26 cellular contexts compared by ENCODE assay signal in genomic region chr7:39924122-39924521, GRCh38. TPM values are rescaled to one million over a fixed set of nuclear protein-coding genes. Genes with fewer than 3 reads are reported as not detected.
A peak's percentile ranks its signal among the peaks of the same experiment; 100 is the strongest.
DNase-seq lines count a peak whose midpoint lies in the region; ATAC-seq, FAIRE-seq and TF ChIP-seq lines count a peak whose summit lies in the region.
"Had no signal": no experiment of that assay in that cellular context is flagged by ENCODE, and none has a peak within 500 bp of the region (broad histone marks: within the 10 kb centered on the region; RNA-seq: fewer than 3 reads in every experiment).

No MANE protein-coding gene starts in this region.

- no peak overlapping the region for H4K91ac ChIP-seq in H1 (replicated peaks; ENCODE audit: insufficient read length, low read length)

- H3K9ac ChIP-seq in DND-41 (ENCODE audit: low read depth, low read length) (no peak overlapping the region), H1 (replicated peaks in 1 of 4; ENCODE audit: extremely low read depth in 1 of 4, low read depth in 3 of 4, low read length in 3 of 4) (no peak overlapping the region), mesendoderm (ENCODE audit: low read length) (no peak overlapping the region)

- CTCF ChIA-PET in PC-9 (lab: Charles Lee) (no interaction called here), H1 (lab: Charles Lee; ENCODE audit: partially characterized antibody) (interaction anchor here (0.6 to 1.3 kb wide), 6 partner anchors 28 to 729 kb away, joined by 3 to 5 read pairs (median 3); no protein-coding TSS in a partner anchor)
- CTCF ChIA-PET in activated CD8-positive, alpha-beta memory T cell treated with anti-CD3 and anti-CD28 coated beads, Interleukin-2, amount 10 ng/mL, durations not matched to agents 7 days and 5 days (lab: Charles Lee): interaction anchor here (1.5 kb wide), 1 partner anchor 24 kb away, joined by 6 read pairs; no protein-coding TSS in a partner anchor

- H3F3A ChIP-seq in PC-9 (ENCODE audit: insufficient read depth, low read depth): no peaks in the 10 kb centered on the region

- peak; percentile 39 for FAIRE-seq in H1 (lab: Jason Lieb, UNC)
- FAIRE-seq: D721Med, HepG2 had no signal

- H2AFZ ChIP-seq in DND-41 (ENCODE audit: low read depth, low read length) (no peak overlapping the region), PC-9 (0 out of 2 replicates have a peak overlapping the region, but pooled peaks have one; percentile 2), H1 (ENCODE audit: low read length) (peak overlapping the region; percentile 12; the same call in 1 of the 2 replicates)

- H3K14ac ChIP-seq in H1 (ENCODE audit: insufficient read length): no peak overlapping the region

- TF ChIP-seq RAD21 in H1 (IDR thresholded peaks at IDR 0.05 in 1 of 2, conservative IDR thresholded peaks at IDR 0.05 in 1 of 2; ENCODE audit: low read depth in 2 of 2, low read length in 2 of 2): peak in 1 of 2 experiments; percentile 22; a peak in 2 of 4 replicates

- H3K79me1 ChIP-seq in H1 (ENCODE audit: low read depth, low read length): no peaks in the 10 kb centered on the region
- no peaks in the 10 kb centered on the region for H3K79me1 ChIP-seq in mesendoderm (ENCODE audit: low read length)

- no peak for TF ChIP-seq EP300 in H1 (IDR thresholded peaks at IDR 0.05; ENCODE audit: borderline replicate concordance in 1 of 2, low read depth in 2 of 2, low read length in 2 of 2)

- no peaks in the 10 kb centered on the region for H3K23me2 ChIP-seq in H1 (ENCODE audit: low read depth, low read length)

- H2AK5ac ChIP-seq in H1 (ENCODE audit: low read depth, low read length) (no peak overlapping the region), mesendoderm (ENCODE audit: low read length) (no peak overlapping the region)

- H4K5ac ChIP-seq in H1 (ENCODE audit: insufficient read length, low read depth, low read length) (peak overlapping the region; percentile 22), mesendoderm (ENCODE audit: low read length) (no peak overlapping the region)

- H3K56ac ChIP-seq in H1 (replicated peaks; ENCODE audit: insufficient read length, low read depth, low read length) (no peak overlapping the region), mesendoderm (ENCODE audit: low read length) (no peak overlapping the region)

- H2BK12ac ChIP-seq in H1 (ENCODE audit: low read depth, low read length): no peak overlapping the region

- H2BK120ac ChIP-seq in H1 (replicated peaks; ENCODE audit: low read depth, low read length) (no peak overlapping the region), mesendoderm (ENCODE audit: low read depth, low read length) (no peak overlapping the region)

- H3K4ac ChIP-seq in H1 (replicated peaks; ENCODE audit: insufficient read length, low read depth, low read length): no peak overlapping the region
- no peak overlapping the region for H3K4ac ChIP-seq in mesendoderm (ENCODE audit: low read depth, low read length)

- H3K4me1 Mint-ChIP-seq in activated CD8-positive, alpha-beta memory T cell treated with anti-CD3 and anti-CD28 coated beads, Interleukin-2, amount 10 ng/mL, durations not matched to agents 7 days and 5 days: no peaks in the 10 kb centered on the region
- H3K4me1 Mint-ChIP-seq: CD4-positive, CD25-positive, alpha-beta regulatory T cell had no signal

- TF ChIP-seq CTCF in DND-41 (IDR thresholded peaks at IDR 0.05; ENCODE audit: borderline replicate concordance, extremely low read depth, low read length, poor library complexity, severe bottlenecking): peak; percentile 5
- no peak for TF ChIP-seq CTCF in PC-9 (conservative IDR thresholded peaks at IDR 0.05)
- TF ChIP-seq CTCF in H1 (IDR thresholded peaks at IDR 0.05; ENCODE audit: control extremely low read depth in 1 of 3, insufficient read depth in 1 of 3, low read depth in 1 of 3, low read length in 3 of 3): peak in 1 of 3 experiments; percentile 12; a peak in 1 of 4 replicates

- H3K4me1 ChIP-seq in DND-41 (ENCODE audit: insufficient read depth, low read length): no peaks in the 10 kb centered on the region
- no peaks in the 10 kb centered on the region for H3K4me1 ChIP-seq in PC-9 (replicated peaks; ENCODE audit: insufficient read depth)
- peaks cover 0 to 10% (median 0%) of the 10 kb centered on the region in 4 experiments; a peak in 1 of 7 replicates for H3K4me1 ChIP-seq in H1 (replicated peaks in 1 of 4; ENCODE audit: control insufficient read depth in 3 of 4, insufficient read depth in 4 of 4, low read length in 3 of 4)
- H3K4me1 ChIP-seq in mesendoderm (ENCODE audit: control insufficient read depth, low read depth, low read length): no peaks in the 10 kb centered on the region
- H3K4me1 ChIP-seq: BE2C had no signal

- H3K4me3 ChIP-seq in DND-41 (ENCODE audit: low read depth in 1 of 2, low read length in 2 of 2) (no peak overlapping the region), PC-9 (no peak overlapping the region), H1 (ENCODE audit: extremely low read depth in 1 of 4, insufficient read depth in 2 of 4, low read depth in 3 of 4, low read length in 4 of 4) (no peak overlapping the region), mesendoderm (ENCODE audit: low read length) (no peak overlapping the region)
- H3K4me3 ChIP-seq: HAP-1 had no signal

- no peak overlapping the region for H2BK20ac ChIP-seq in H1 (ENCODE audit: low read length)

- DNase-seq in DND-41 (no peak), PC-9 (no peak), H1 (ENCODE audit: low read depth in 1 of 2, low spot score in 2 of 2) (peak in 1 of 2 experiments; percentile 41), mesendoderm (peak; percentile 25), NCI-H748 (lab: John Stamatoyannopoulos, UW; ENCODE audit: unreplicated experiment) (no peak), dedifferentiated amniotic fluid mesenchymal stem cell (ENCODE audit: extremely low spot score) (no peak)
- DNase-seq in activated CD8-positive, alpha-beta memory T cell treated with anti-CD3 and anti-CD28 coated beads, Interleukin-2, amount 10 ng/mL, durations not matched to agents 7 days and 5 days: no peak
- DNase-seq: 8988T; ACHN; BE2C; CD4-positive, CD25-positive, alpha-beta regulatory T cell; Karpas-422; NCI-H1092; NCI-H1417 treated with DMSO at 0.1 percent for 48 hours; NCI-H1694 treated with DMSO at 0.1 percent for 48 hours; NCI-H2081; NCI-H2171; NCI-H226; NCI-H510A; NCI-H774 had no signal

- H3K18ac ChIP-seq in H1 (ENCODE audit: extremely low read depth, low read length): no peak overlapping the region
- H3K18ac ChIP-seq in mesendoderm (ENCODE audit: low read length): no peak overlapping the region

- H3K36me3 ChIP-seq in DND-41 (ENCODE audit: insufficient read depth, low read length) (no peaks in the 10 kb centered on the region), PC-9 (ENCODE audit: low read depth) (no peaks in the 10 kb centered on the region), H1 (ENCODE audit: control insufficient read depth in 2 of 4, insufficient read depth in 4 of 4, low read length in 3 of 4) (no peaks in the 10 kb centered on the region), mesendoderm (ENCODE audit: control insufficient read depth, insufficient read depth, low read length) (no peaks in the 10 kb centered on the region)
- H3K36me3 ChIP-seq: BE2C, HAP-1 had no signal

- no peak overlapping the region for H3K4me2 ChIP-seq in DND-41 (ENCODE audit: insufficient read depth, low read length)
- H3K4me2 ChIP-seq in PC-9: no peak overlapping the region
- no peak overlapping the region; a peak in 1 of 4 replicates for H3K4me2 ChIP-seq in H1 (ENCODE audit: insufficient read depth in 1 of 2, low read depth in 2 of 2, low read length in 2 of 2)
- H3K4me2 ChIP-seq in mesendoderm (ENCODE audit: low read length): no peak overlapping the region

- no peaks in the 10 kb centered on the region for H3K9me2 ChIP-seq in PC-9 (ENCODE audit: insufficient read depth)

- H2BK5ac ChIP-seq in H1 (ENCODE audit: low read depth, low read length): no peak overlapping the region
- H2BK5ac ChIP-seq in mesendoderm (ENCODE audit: low read length): no peak overlapping the region

- no peaks in the 10 kb centered on the region for H3K79me2 ChIP-seq in DND-41 (ENCODE audit: insufficient read depth, low read length)
- H3K79me2 ChIP-seq in PC-9 (ENCODE audit: low read depth): no peaks in the 10 kb centered on the region
- no peaks in the 10 kb centered on the region for H3K79me2 ChIP-seq in H1 (ENCODE audit: control insufficient read depth in 1 of 2, insufficient read depth in 2 of 2, low read length in 2 of 2)
- no peaks in the 10 kb centered on the region for H3K79me2 ChIP-seq in mesendoderm (ENCODE audit: control insufficient read depth, insufficient read depth, low read length)

- H3K23ac ChIP-seq in H1 (ENCODE audit: insufficient read length): no peak overlapping the region
- no peak overlapping the region for H3K23ac ChIP-seq in mesendoderm (ENCODE audit: low read length)

- no peak overlapping the region for H3K4me3 Mint-ChIP-seq in activated CD8-positive, alpha-beta memory T cell treated with anti-CD3 and anti-CD28 coated beads, Interleukin-2, amount 10 ng/mL, durations not matched to agents 7 days and 5 days
- H3K4me3 Mint-ChIP-seq: CD4-positive, CD25-positive, alpha-beta regulatory T cell had no signal

- H3K27ac ChIP-seq in DND-41 (ENCODE audit: low read length) (no peak overlapping the region), PC-9 (no peak overlapping the region), H1 (ENCODE audit: low read depth, low read length) (no peak overlapping the region), mesendoderm (ENCODE audit: low read depth, low read length) (no peak overlapping the region)
- H3K27ac ChIP-seq: HL-60 had no signal

- H2BK15ac ChIP-seq in H1 (ENCODE audit: low read length): no peak overlapping the region
- H2BK15ac ChIP-seq in mesendoderm (replicated peaks; ENCODE audit: low read depth): no peak overlapping the region

- no peaks in the 10 kb centered on the region for H3K27me3 ChIP-seq in DND-41 (ENCODE audit: insufficient read depth, low read length, poor library complexity)
- H3K27me3 ChIP-seq in PC-9 (ENCODE audit: insufficient read depth, low read depth): no peaks in the 10 kb centered on the region
- H3K27me3 ChIP-seq in H1 (replicated peaks in 1 of 4; ENCODE audit: control insufficient read depth in 3 of 4, extremely low read depth in 1 of 4, insufficient read depth in 3 of 4, low read length in 3 of 4): no peaks in the 10 kb centered on the region
- H3K27me3 ChIP-seq in mesendoderm (ENCODE audit: insufficient read depth, low read length, poor library complexity): no peaks in the 10 kb centered on the region

- no TSS peak for BruUV-seq in PC-9 (replicated peaks; lab: Mats Ljungman, UMichigan)

- no peaks in the 10 kb centered on the region for H3K9me3 ChIP-seq in DND-41 (ENCODE audit: insufficient read depth, low read length, severe bottlenecking)
- H3K9me3 ChIP-seq in PC-9 (ENCODE audit: insufficient read depth, low read depth): no peaks in the 10 kb centered on the region
- H3K9me3 ChIP-seq in H1 (ENCODE audit: insufficient read depth in 2 of 2, low read depth in 1 of 2, low read length in 1 of 2): no peaks in the 10 kb centered on the region
- H3K9me3 ChIP-seq: BE2C, HAP-1 had no signal

- H4K20me1 ChIP-seq in DND-41 (ENCODE audit: insufficient read depth, low read length): no peaks in the 10 kb centered on the region
- no peaks in the 10 kb centered on the region for H4K20me1 ChIP-seq in PC-9 (ENCODE audit: insufficient read depth)
- no peaks in the 10 kb centered on the region for H4K20me1 ChIP-seq in H1 (replicated peaks in 1 of 2; ENCODE audit: control insufficient read depth in 1 of 2, insufficient read depth in 2 of 2, low read length in 2 of 2)

- H4K8ac ChIP-seq in H1 (ENCODE audit: extremely low read depth, insufficient read depth, low read length): no peak overlapping the region
- H4K8ac ChIP-seq in mesendoderm (ENCODE audit: low read depth, low read length): no peak overlapping the region

- H3K27ac Mint-ChIP-seq in activated CD8-positive, alpha-beta memory T cell treated with anti-CD3 and anti-CD28 coated beads, Interleukin-2, amount 10 ng/mL, durations not matched to agents 7 days and 5 days: no peak overlapping the region
- H3K27ac Mint-ChIP-seq: CD4-positive, CD25-positive, alpha-beta regulatory T cell had no signal

- intact Hi-C loops in PC-9 (cut with micrococcal nuclease; ENCODE audit: unreplicated experiment): no loop called here

- 86% methylated on average over 2 of the region's 2 CpGs; no CpG with 5 or more reads in 1 of the 2 experiments for WGBS in H1 (ENCODE audit: extremely low coverage in 1 of 2, insufficient coverage in 1 of 2, insufficient read length in 1 of 2, insufficient replicate concordance in 2 of 2, low coverage in 1 of 2, low lambda C conversion rate in 2 of 2, missing lambda C conversion rate in 1 of 2), 2 experiments
- no CpG with 5 or more reads among the region's 2 CpGs for WGBS in mesendoderm (ENCODE audit: extremely low coverage, insufficient coverage, low lambda C conversion rate)

- peaks cover 21% of the 10 kb centered on the region for H3K27me3 Mint-ChIP-seq in activated CD8-positive, alpha-beta memory T cell treated with anti-CD3 and anti-CD28 coated beads, Interleukin-2, amount 10 ng/mL, durations not matched to agents 7 days and 5 days

- TF ChIP-seq POLR2A in H1 (IDR thresholded peaks at IDR 0.05; ENCODE audit: control extremely low read depth in 1 of 2, low read depth in 2 of 2, low read length in 2 of 2): no peak

- POLR2A ChIA-PET in PC-9 (lab: Charles Lee; ENCODE audit: unreplicated experiment) (no interaction called here), H1 (lab: Charles Lee; ENCODE audit: partially characterized antibody) (no interaction called here)

- ATAC-seq in DND-41 (ENCODE audit: insufficient read depth, low read depth): no peak
- no peak for ATAC-seq in activated CD8-positive, alpha-beta memory T cell treated with anti-CD3 and anti-CD28 coated beads, Interleukin-2, amount 10 ng/mL, durations not matched to agents 7 days and 5 days
- ATAC-seq in GM19351 (IDR thresholded peaks at IDR 0.05; ENCODE audit: unreplicated experiment): no peak
- ATAC-seq: HepG2, SK-N-SH treated with all-trans-retinoic acid at 6 μM for 48 hours had no signal

- no peaks in the 10 kb centered on the region for H3K36me3 Mint-ChIP-seq in activated CD8-positive, alpha-beta memory T cell treated with anti-CD3 and anti-CD28 coated beads, Interleukin-2, amount 10 ng/mL, durations not matched to agents 7 days and 5 days
- H3K36me3 Mint-ChIP-seq: CD4-positive, CD25-positive, alpha-beta regulatory T cell had no signal

- H3K9me3 Mint-ChIP-seq in activated CD8-positive, alpha-beta memory T cell treated with anti-CD3 and anti-CD28 coated beads, Interleukin-2, amount 10 ng/mL, durations not matched to agents 7 days and 5 days (ENCODE audit: low read depth): no peaks in the 10 kb centered on the region

RNA-seq across cellular contexts. Expression of gene CDK13, which starts 25.9 kb away (rescaled TPM):
- total RNA-seq in PC-9 (2021): 76.8 and 80.9 TPM in 2 replicates
- 46.4 and 49.5 TPM in 2 replicates for total RNA-seq in H1 (2021; fragmentation: NEBNext Ultra II Directional; extraction: Animal tissue kit (Norgen Biotek cat#: 25700))
- 15.5 and 22.6 TPM in 2 replicates for polyA plus RNA-seq in H1 (2011; rRNA removed)
- 22.1 TPM for polyA plus RNA-seq in H1 (2011; cell fraction: cytosol; rRNA removed)
- polyA plus RNA-seq in H1 (2011; cell fraction: nucleus; rRNA removed): 26.5 TPM
- polyA plus RNA-seq in H1 (2012, experiment 1 of 2): 25.5 to 34.9 TPM (median 29.9 TPM) in 4 replicates
- 9.1 TPM for polyA plus RNA-seq in H1 (2012, experiment 2 of 2)
- polyA plus RNA-seq in H1 (2013, experiment 1 of 2): 27.7 TPM
- polyA plus RNA-seq in H1 (2013, experiment 2 of 2): 22.8 TPM
- 76.6 and 90.8 TPM in 2 replicates for polyA minus RNA-seq in H1 (2011; rRNA and poly(A)+ RNA removed)
- polyA minus RNA-seq in H1 (2011; cell fraction: cytosol; rRNA and poly(A)+ RNA removed): 27.6 TPM
- 92.3 TPM for polyA minus RNA-seq in H1 (2011; cell fraction: nucleus; rRNA and poly(A)+ RNA removed)
- 24.9 TPM for polyA plus RNA-seq in mesendoderm (2013, experiment 1 of 2)
- polyA plus RNA-seq in mesendoderm (2013, experiment 2 of 2): 24.3 TPM
- 10 to 100 TPM; 43.9 to 57.9 TPM for total RNA-seq in activated CD8-positive, alpha-beta memory T cell treated with anti-CD3 and anti-CD28 coated beads, Interleukin-2, amount 10 ng/mL, durations not matched to agents 7 days and 5 days
